21 cellular contexts compared by ENCODE assay signal in genomic region chr21:42673633-42674328, GRCh38. TPM values are rescaled to one million over a fixed set of nuclear protein-coding genes. Genes with fewer than 3 reads are reported as not detected.
A peak's percentile ranks its signal among the peaks of the same experiment; 100 is the strongest.
DNase-seq lines count a peak whose midpoint lies in the region; ATAC-seq and TF ChIP-seq lines count a peak whose summit lies in the region.
"Had no signal": no experiment of that assay in that cellular context is flagged by ENCODE, and none has a peak within 500 bp of the region (broad histone marks: within the 10 kb centered on the region; RNA-seq: fewer than 3 reads in every experiment).

No MANE protein-coding gene starts in this region.

- H3K36me3 Mint-ChIP-seq in brain (peaks cover 23% of the 10 kb centered on the region), nephron (ENCODE audit: low read depth) (peaks cover 11% of the 10 kb centered on the region)
- H3K36me3 Mint-ChIP-seq: activated CD4-positive, alpha-beta memory T cell treated with anti-CD3 and anti-CD28 coated beads for 36 hours; natural killer cell treated with Interleukin-12 subunit alpha and Interleukin-12 subunit beta and Interleukin-15 and Interleukin-18, amount 100 ng/mL, for 72 hours had no signal

- ATAC-seq in GM19452 (IDR thresholded peaks at IDR 0.05; ENCODE audit: unreplicated experiment) (no peak), GM19035 (IDR thresholded peaks at IDR 0.05; ENCODE audit: unreplicated experiment) (no peak)
- no peak for ATAC-seq in stimulated activated naive CD8-positive, alpha-beta T cell treated with anti-CD3 and anti-CD28 coated beads, Interleukin-15, Interleukin-2, amounts not matched to agents 100 U/mL and 50 U/mL, for 24 hours
- ATAC-seq: foreskin keratinocyte; natural killer cell treated with Interleukin-12 subunit alpha and Interleukin-12 subunit beta and Interleukin-15 and Interleukin-18, amount 100 ng/mL, for 72 hours had no signal

- DNase-seq in testis, result no peak
- no peak for DNase-seq in stimulated activated naive CD8-positive, alpha-beta T cell treated with anti-CD3 and anti-CD28 coated beads, Interleukin-15, Interleukin-2, amounts not matched to agents 100 U/mL and 50 U/mL, for 24 hours
- DNase-seq: activated CD4-positive, alpha-beta memory T cell treated with anti-CD3 and anti-CD28 coated beads for 36 hours; AML-193; dermis blood vessel endothelial cell; Karpas-422; NCI-H187; tibial artery; WERI-Rb-1 had no signal

- no peaks in the 10 kb centered on the region for H3K27me3 ChIP-seq in testis
- H3K27me3 ChIP-seq: SJSA1 had no signal

- 77 to 85% methylated on average over 22 to 23 of the region's 23 CpGs for WGBS in testis, 2 donors

- POLR2A ChIA-PET in HEK293 (lab: Yijun Ruan, JAX), result interaction anchor here (0.6 kb wide), 1 partner anchor 137 kb away, joined by 3 read pairs; no protein-coding TSS in a partner anchor

- H3K27ac ChIP-seq in HEK293 (ENCODE audit: extremely low read depth, low read depth, low read length) (peak overlapping the region; percentile 27; the same call in 1 of the 2 replicates), testis (peak overlapping the region; percentile 35 to 61)
- H3K27ac ChIP-seq: epithelial cell of prostate, foreskin keratinocyte, PC-9, SJSA1, tibial artery, WERI-Rb-1 had no signal

- H3K4me1 Mint-ChIP-seq in brain (peaks cover 8% of the 10 kb centered on the region), nephron (peaks cover 70% of the 10 kb centered on the region)

- TF ChIP-seq CTCF in HEK293 (tag by site-specific recombination; IDR thresholded peaks at IDR 0.05) (no peak), brain (conservative IDR thresholded peaks at IDR 0.05) (no peak), nephron (IDR thresholded peaks at IDR 0.05; ENCODE audit: unreplicated experiment in 3 of 3) (no peak), testis (IDR thresholded peaks at IDR 0.05) (no peak)

- H3K27ac Mint-ChIP-seq in brain (peak overlapping the region; percentile 71 to 97 (median 78)), nephron (peak overlapping the region; percentile 90 to 97 (median 96))
- H3K27ac Mint-ChIP-seq: activated CD4-positive, alpha-beta memory T cell treated with anti-CD3 and anti-CD28 coated beads for 36 hours; natural killer cell treated with Interleukin-12 subunit alpha and Interleukin-12 subunit beta and Interleukin-15 and Interleukin-18, amount 100 ng/mL, for 72 hours; T-helper 1 cell treated with Interleukin-12 subunit alpha and Interleukin-12 subunit beta and Interleukin-4 antibody, amounts not matched to agents 30 μg/mL and 1 μg/mL, for 36 hours had no signal

- H3K36me3 ChIP-seq in HEK293 (ENCODE audit: control insufficient read depth in 2 of 2, insufficient read depth in 1 of 2, low read length in 2 of 2) (peaks cover 7 to 11% of the 10 kb centered on the region in 2 experiments; a peak in 2 of 3 replicates), testis (ENCODE audit: low read depth, missing control alignments) (no peaks in the 10 kb centered on the region)
- H3K36me3 ChIP-seq: SJSA1, tibial artery had no signal

- H3K4me1 ChIP-seq in HEK293 (ENCODE audit: control insufficient read depth, insufficient read depth, low read length) (peaks cover 49% of the 10 kb centered on the region), testis (peaks cover 31% of the 10 kb centered on the region)
- H3K4me1 ChIP-seq: foreskin keratinocyte had no signal

- intact Hi-C loops in testis (cut with DNase I; ENCODE audit: low total_unique reads), result no loop called here

- H3K27me3 Mint-ChIP-seq in brain, result peaks cover 2% of the 10 kb centered on the region
- H3K27me3 Mint-ChIP-seq in nephron (ENCODE audit: low read depth), result no peaks in the 10 kb centered on the region
- H3K27me3 Mint-ChIP-seq: activated CD4-positive, alpha-beta memory T cell treated with anti-CD3 and anti-CD28 coated beads for 36 hours had no signal

- H3K4me3 ChIP-seq in HEK293 (ENCODE audit: low read depth, low read length) (no peak overlapping the region), testis (no peak overlapping the region)
- H3K4me3 ChIP-seq: PC-9, SJSA1, tibial artery had no signal

- H3K9me3 ChIP-seq in HEK293 (ENCODE audit: control insufficient read depth, insufficient read depth, low read depth, low read length) (no peaks in the 10 kb centered on the region), testis (no peaks in the 10 kb centered on the region)
- H3K9me3 ChIP-seq: SJSA1, tibial artery had no signal

- no peak for TF ChIP-seq POLR2A in testis (IDR thresholded peaks at IDR 0.05)

- H3K4me3 Mint-ChIP-seq in brain, result peak overlapping the region; percentile 50 to 76 (median 58)
- H3K4me3 Mint-ChIP-seq in nephron, result peak overlapping the region in 2 of 3 experiments; percentile 60 to 64
- H3K4me3 Mint-ChIP-seq: activated CD4-positive, alpha-beta memory T cell treated with anti-CD3 and anti-CD28 coated beads for 36 hours; natural killer cell treated with Interleukin-12 subunit alpha and Interleukin-12 subunit beta and Interleukin-15 and Interleukin-18, amount 100 ng/mL, for 72 hours; T-helper 1 cell treated with Interleukin-12 subunit alpha and Interleukin-12 subunit beta and Interleukin-4 antibody, amounts not matched to agents 30 μg/mL and 1 μg/mL, for 36 hours had no signal

- CTCF ChIA-PET in HEK293 (lab: Yijun Ruan, JAX), result no interaction called here

- peaks cover 0 to 8% (median 4%) of the 10 kb centered on the region in 5 experiments for H3K9me3 Mint-ChIP-seq in brain
- no peaks in the 10 kb centered on the region for H3K9me3 Mint-ChIP-seq in nephron
- H3K9me3 Mint-ChIP-seq: activated CD4-positive, alpha-beta memory T cell treated with anti-CD3 and anti-CD28 coated beads for 36 hours; H9; natural killer cell treated with Interleukin-12 subunit alpha and Interleukin-12 subunit beta and Interleukin-15 and Interleukin-18, amount 100 ng/mL, for 72 hours; T-helper 1 cell treated with Interleukin-12 subunit alpha and Interleukin-12 subunit beta and Interleukin-4 antibody, amounts not matched to agents 30 μg/mL and 1 μg/mL, for 36 hours had no signal

TF ChIP-seq in HEK293, 187 proteins besides CTCF, POLR2A, EP300 and RAD21 (continues in another document):
- TF ChIP-seq ZNF211 (tag by site-specific recombination; IDR thresholded peaks at IDR 0.05; ENCODE audit: low read depth) (no peak), AEBP2 (tag by site-specific recombination; IDR thresholded peaks at IDR 0.05; ENCODE audit: borderline replicate concordance) (no peak), ZSCAN16 (tag by site-specific recombination; IDR thresholded peaks at IDR 0.05) (no peak), IKZF3 (tag by site-specific recombination; IDR thresholded peaks at IDR 0.05) (no peak), ZNF274 (IDR thresholded peaks at IDR 0.05; ENCODE audit: low read length) (no peak), ZNF274 (tag by site-specific recombination; IDR thresholded peaks at IDR 0.05; ENCODE audit: borderline replicate concordance) (no peak), ZNF394 (tag by site-specific recombination; IDR thresholded peaks at IDR 0.05; ENCODE audit: borderline replicate concordance) (no peak), ZNF280C (tag by site-specific recombination; IDR thresholded peaks at IDR 0.05) (no peak), ZNF626 (tag by site-specific recombination; IDR thresholded peaks at IDR 0.05) (no peak), ZNF155 (tag by site-specific recombination; IDR thresholded peaks at IDR 0.05) (no peak)

RNA-seq across cellular contexts. Expression of gene PDE9A, which starts 20.4 kb away (rescaled TPM):
- polyA plus RNA-seq in brain (ENCODE audit: insufficient read depth, low read depth, low replicate concordance), result 19.1 TPM
- total RNA-seq in testis, result 1 to 10 TPM; 5.7 to 6.3 TPM
- polyA plus RNA-seq in testis (ENCODE audit: insufficient read depth, low read depth, low replicate concordance), result 6.4 TPM
